ENCODE assay signal across 8 cellular contexts in genomic region chr14:73058224-73058922, GRCh38. TPM values are rescaled to one million over a fixed set of nuclear protein-coding genes. Genes with fewer than 3 reads are reported as not detected.
A peak's percentile ranks its signal among the peaks of the same experiment; 100 is the strongest.
DNase-seq lines count a peak whose midpoint lies in the region; ATAC-seq and TF ChIP-seq lines count a peak whose summit lies in the region.

RBM25 (plus strand) TSS chr14:73058534; CDS start chr14:73071642, 13,108 bp downstream.

- peaks cover 54% of the 10 kb centered on the region for H3K79me2 ChIP-seq in SK-N-SH (ENCODE audit: insufficient read depth)

- TF ChIP-seq POLR2A in suprapubic skin (IDR thresholded peaks at IDR 0.05): peak; percentile 89 to 98

- TF ChIP-seq EP300 in SK-N-SH (IDR thresholded peaks at IDR 0.05; ENCODE audit: borderline replicate concordance in 1 of 2, low read depth in 1 of 2, low read length in 1 of 2) (peak in 1 of 2 experiments; percentile 41; a peak in 1 of 4 replicates), suprapubic skin (IDR thresholded peaks at IDR 0.05) (no peak)

- CTCF ChIA-PET in SK-N-SH (lab: Yijun Ruan, JAX): interaction anchor here (1.0 to 1.9 kb wide), 6 partner anchors 11 to 414 kb away, joined by 3 to 7 read pairs (median 4); partner anchors contain the start of gene ZFYVE1

- 0% methylated on average over 21 of the region's 57 CpGs for WGBS in SK-N-SH (ENCODE audit: low lambda C conversion rate)
- WGBS in suprapubic skin: under 1% methylated on average over 43 of the region's 57 CpGs

- POLR2A ChIA-PET in SK-N-SH (lab: Yijun Ruan, JAX): interaction anchor here (0.7 to 2.0 kb wide), 10 partner anchors 9 to 554 kb away, joined by 3 to 16 read pairs (median 4); partner anchors contain the start of genes ACOT6, PSEN1 and ZFYVE1

- H3K4me3 ChIP-seq in SK-N-SH (ENCODE audit: low read depth in 2 of 2, low read length in 1 of 2) (peak within 1 kb of the TSS; percentile 80 to 100), suprapubic skin (peak within 1 kb of the TSS; percentile 93)

- no peaks in the 10 kb centered on the region for H3K9me2 ChIP-seq in SK-N-SH

- H3K27ac ChIP-seq in SK-N-SH (ENCODE audit: low read depth in 2 of 2, low read length in 1 of 2) (peak within 1 kb of the TSS; percentile 94), suprapubic skin (peak within 1 kb of the TSS; percentile 97)

- peaks cover 24% of the 10 kb centered on the region for H3F3A ChIP-seq in SK-N-SH (replicated peaks; ENCODE audit: insufficient read depth)

- TF ChIP-seq CTCF in GM10266 (IDR thresholded peaks at IDR 0.05; ENCODE audit: control insufficient read depth, insufficient read depth, low read depth, missing control alignments) (peak; percentile 34), SK-N-SH (IDR thresholded peaks at IDR 0.05) (no peak), suprapubic skin (IDR thresholded peaks at IDR 0.05) (no peak)

- TF ChIP-seq RAD21 in SK-N-SH (IDR thresholded peaks at IDR 0.05; ENCODE audit: low read length): peak; percentile 34; the same call in 1 of the 2 replicates

- H3K9ac ChIP-seq in SK-N-SH: peak within 1 kb of the TSS; percentile 99

- no peaks in the 10 kb centered on the region for H3K9me3 ChIP-seq in SK-N-SH
- H3K9me3 ChIP-seq in suprapubic skin: no peaks in the 10 kb centered on the region

- DNase-seq in GM10266 (ENCODE audit: extremely low spot score): peak; percentile 91
- peak; percentile 99 for DNase-seq in NCI-H1092 (lab: John Stamatoyannopoulos, UW)
- peak; percentile 92 for DNase-seq in SK-N-SH
- DNase-seq in activated naive CD4-positive, alpha-beta T cell treated with anti-CD3 and anti-CD28 coated beads, Interleukin-2, amount 50 U/mL, for 16 hours: peak; percentile 96
- peak; percentile 99 for DNase-seq in globus pallidus (ENCODE audit: low spot score)
- DNase-seq in nucleus accumbens (lab: John Stamatoyannopoulos, UW): peak; percentile 70 to 98 (median 93)
- peak; percentile 97 for DNase-seq in suprapubic skin (ENCODE audit: low spot score in 2 of 2)

- ATAC-seq in HG02623 (IDR thresholded peaks at IDR 0.05; ENCODE audit: unreplicated experiment): peak; percentile 93

- H3K27me3 ChIP-seq in SK-N-SH (ENCODE audit: insufficient read depth): no peaks in the 10 kb centered on the region
- no peaks in the 10 kb centered on the region for H3K27me3 ChIP-seq in suprapubic skin

- H3K4me1 ChIP-seq in SK-N-SH (ENCODE audit: control insufficient read depth in 1 of 2, insufficient read depth in 2 of 2, low read depth in 1 of 2, low read length in 1 of 2): peaks cover 6 to 13% of the 10 kb centered on the region in 2 experiments; a peak in 3 of 4 replicates
- H3K4me1 ChIP-seq in suprapubic skin: peaks cover 41% of the 10 kb centered on the region

- H4K20me1 ChIP-seq in SK-N-SH (ENCODE audit: insufficient read depth): peaks cover 46% of the 10 kb centered on the region

- peak within 1 kb of the TSS; percentile 94 for H2AFZ ChIP-seq in SK-N-SH (ENCODE audit: low read depth)

- H3K4me2 ChIP-seq in SK-N-SH: peak within 1 kb of the TSS; percentile 77

- H3K36me3 ChIP-seq in SK-N-SH (replicated peaks in 1 of 2; ENCODE audit: control insufficient read depth in 1 of 2, insufficient read depth in 2 of 2, low read length in 1 of 2): peaks cover 3 to 24% of the 10 kb centered on the region in 2 experiments
- H3K36me3 ChIP-seq in suprapubic skin: no peaks in the 10 kb centered on the region

TF ChIP-seq in SK-N-SH, 30 proteins besides CTCF, POLR2A, EP300 and RAD21 (continues in another document):
- no peak for TF ChIP-seq FOXJ3 (CRISPR knock-in tag; IDR thresholded peaks at IDR 0.05)
- no peak for TF ChIP-seq GATA2 (CRISPR knock-in tag; IDR thresholded peaks at IDR 0.05)
- TF ChIP-seq NFIC (IDR thresholded peaks at IDR 0.05; ENCODE audit: borderline replicate concordance): peak; percentile 71
- peak; percentile 86 for TF ChIP-seq MXI1 (IDR thresholded peaks at IDR 0.05; ENCODE audit: low read depth, low read length)
- no peak for TF ChIP-seq RXRA (IDR thresholded peaks at IDR 0.05; ENCODE audit: borderline replicate concordance, low read depth)
- TF ChIP-seq ELF1 (IDR thresholded peaks at IDR 0.05): peak; percentile 76
- TF ChIP-seq MAX (IDR thresholded peaks at IDR 0.05; ENCODE audit: low read depth): peak; percentile 93
- peak; percentile 72 for TF ChIP-seq CHD2 (IDR thresholded peaks at IDR 0.05; ENCODE audit: low read length, partially characterized antibody)
- TF ChIP-seq GABPA (IDR thresholded peaks at IDR 0.05; ENCODE audit: low read depth): peak; percentile 66
- peak; percentile 99 for TF ChIP-seq POLR2AphosphoS5 (IDR thresholded peaks at IDR 0.05; ENCODE audit: low read depth, low read length)
- TF ChIP-seq TAF1 (IDR thresholded peaks at IDR 0.05; ENCODE audit: borderline replicate concordance, low read depth, low read length): peak; percentile 95
- peak; percentile 96 for TF ChIP-seq YY1 (IDR thresholded peaks at IDR 0.05; ENCODE audit: low read depth)
- no peak for TF ChIP-seq EZH2phosphoT487 (IDR thresholded peaks at IDR 0.05; ENCODE audit: borderline replicate concordance, low read depth)
- no peak for TF ChIP-seq FOXM1 (IDR thresholded peaks at IDR 0.05; ENCODE audit: low read depth)
- TF ChIP-seq USF1 (IDR thresholded peaks at IDR 0.05; ENCODE audit: borderline replicate concordance, low read depth): 0 out of 2 replicates have a peak, but pooled peaks have one; percentile 1
- TF ChIP-seq NRF1 (IDR thresholded peaks at IDR 0.05; ENCODE audit: low read depth, low read length): no peak
- peak; percentile 28; the same call in 1 of the 2 replicates for TF ChIP-seq REST (IDR thresholded peaks at IDR 0.05; ENCODE audit: low read depth, low read length)
- TF ChIP-seq PBX3 (IDR thresholded peaks at IDR 0.05): peak; percentile 74
- no peak for TF ChIP-seq SMC3 (IDR thresholded peaks at IDR 0.05; ENCODE audit: low read depth, low read length)
- TF ChIP-seq FOSL2 (IDR thresholded peaks at IDR 0.05; ENCODE audit: borderline replicate concordance, low read depth): peak; percentile 90
- TF ChIP-seq TCF12 (IDR thresholded peaks at IDR 0.05): peak; percentile 35; the same call in 1 of the 2 replicates
- TF ChIP-seq JUND (IDR thresholded peaks at IDR 0.05): peak; percentile 85
- TF ChIP-seq RCOR1 (IDR thresholded peaks at IDR 0.05; ENCODE audit: low read length): peak; percentile 43; the same call in 1 of the 2 replicates

RNA-seq across cellular contexts. Expression of gene RBM25, which starts in this region (rescaled TPM):
- 14.0 and 15.5 TPM in 2 replicates for polyA plus RNA-seq in SK-N-SH (2012; rRNA removed)
- 12.8 and 18.0 TPM in 2 replicates for polyA plus RNA-seq in SK-N-SH (2012; cell fraction: cytosol; rRNA removed)
- polyA plus RNA-seq in SK-N-SH (2012; cell fraction: nucleus; rRNA removed): 34.4 and 60.7 TPM in 2 replicates
- 100 to 1,000 TPM in 1 of 4 donors, 10 to 100 TPM in 3; 38.0 to 134 (median 58.1) TPM for total RNA-seq in suprapubic skin

Comparison
In these comparisons a context has a peak if more than half of its experiments do, and no peak if none do; other contexts are left out.
1. Peak in every context shown above with its lines: DNase-seq, ATAC-seq, H3K4me3 ChIP-seq and H3K27ac ChIP-seq.